36 cellular contexts compared by ENCODE assay signal in genomic region chr1:100001462-100001861, GRCh38.
"Had no signal": no experiment of that assay in that cellular context is flagged by ENCODE, and none has a peak within 500 bp of the region (broad histone marks: within the 10 kb centered on the region; RNA-seq: fewer than 3 reads in every experiment).

No MANE protein-coding gene starts in this region.

- H3K9me3 ChIP-seq: MG63 had no signal

- H3K36me3 ChIP-seq: MG63 had no signal

- H3K27me3 ChIP-seq: MG63 had no signal

- DNase-seq: MG63, MM.1S, MV-4-11, NCI-H1048, NCI-H1092, NCI-H1092 treated with DMSO at 0.1 percent for 48 hours, NCI-H1105, NCI-H1105 treated with DMSO at 0.1 percent for 48 hours, NCI-H1417, NCI-H1417 treated with DMSO at 0.1 percent for 48 hours, NCI-H1436, NCI-H1436 treated with DMSO at 0.1 percent for 48 hours, NCI-H146, NCI-H1694, NCI-H1694 treated with DMSO at 0.1 percent for 48 hours, NCI-H187, NCI-H187 treated with DMSO at 0.1 percent for 48 hours, NCI-H1930, NCI-H2029, NCI-H2029 treated with DMSO at 0.1 percent for 48 hours, NCI-H2081, NCI-H2081 treated with DMSO at 0.1 percent for 48 hours, NCI-H2107, NCI-H2171, NCI-H2171 treated with DMSO at 0.1 percent for 48 hours, NCI-H2227 treated with DMSO at 0.1 percent for 48 hours, NCI-H226, NCI-H345, NCI-H446, NCI-H446 treated with DMSO at 0.1 percent for 48 hours, NCI-H510A, NCI-H510A treated with DMSO at 0.1 percent for 48 hours, NCI-H524, NCI-H524 treated with DMSO at 0.1 percent for 48 hours, NCI-H526, NCI-H526 treated with DMSO at 0.1 percent for 48 hours had no signal

- H3K4me3 ChIP-seq: MG63 had no signal
